ENCODE assay signal across 1 cellular context in the genomic region with DNA sequence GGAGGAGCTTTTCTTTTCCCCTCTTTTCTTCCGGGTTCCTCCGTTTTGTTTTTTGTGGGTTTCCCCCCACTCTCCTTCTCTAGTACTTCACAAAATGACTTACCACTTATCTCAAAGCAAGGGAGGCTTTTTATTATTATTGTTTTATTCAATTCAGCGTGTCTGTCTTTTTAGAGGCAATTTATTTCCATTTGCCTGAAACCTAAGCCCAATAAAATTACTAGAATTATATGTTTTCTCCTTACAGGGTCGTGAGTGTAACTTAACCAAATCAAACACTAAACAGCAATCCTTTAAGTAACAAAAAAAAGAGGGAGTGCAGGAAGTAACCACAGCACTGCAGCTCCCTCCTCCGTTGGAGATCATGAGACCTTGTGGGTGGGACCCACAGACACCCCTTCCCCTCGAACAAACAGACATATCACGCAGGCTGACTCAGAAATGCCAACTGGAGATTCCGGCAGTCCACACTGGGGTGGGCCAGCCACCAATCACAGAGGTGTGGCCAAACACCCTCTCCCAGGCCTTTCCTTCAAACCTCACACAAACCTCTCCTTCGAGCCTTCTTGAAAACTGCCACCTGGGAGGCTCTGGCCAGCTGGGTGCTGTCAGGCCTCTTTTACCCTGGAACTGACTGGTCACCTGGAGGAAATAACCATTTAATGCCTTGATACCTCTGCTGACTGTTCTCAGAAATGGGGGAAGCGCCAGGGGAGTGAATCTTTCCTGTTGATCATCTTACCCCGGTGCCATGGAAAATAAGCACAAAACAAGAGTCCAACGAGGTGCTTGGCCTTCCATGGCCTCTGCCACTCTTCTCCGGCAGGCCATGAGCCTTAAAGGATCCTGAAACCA.
TF ChIP-seq lines count a peak whose summit lies in the region.

No MANE protein-coding gene starts in this region.

TF ChIP-seq in HEK293, 187 proteins besides CTCF, POLR2A, EP300 and RAD21 (continued from another document and continues in another):
- TF ChIP-seq SP3 (tag by site-specific recombination; IDR thresholded peaks at IDR 0.05) = peak; percentile 48
- TF ChIP-seq ZNF433 (tag by site-specific recombination; IDR thresholded peaks at IDR 0.05; ENCODE audit: low read depth) = no peak
- no peak for TF ChIP-seq SCRT2 (tag by site-specific recombination; IDR thresholded peaks at IDR 0.05)
- TF ChIP-seq, protein P1, sequence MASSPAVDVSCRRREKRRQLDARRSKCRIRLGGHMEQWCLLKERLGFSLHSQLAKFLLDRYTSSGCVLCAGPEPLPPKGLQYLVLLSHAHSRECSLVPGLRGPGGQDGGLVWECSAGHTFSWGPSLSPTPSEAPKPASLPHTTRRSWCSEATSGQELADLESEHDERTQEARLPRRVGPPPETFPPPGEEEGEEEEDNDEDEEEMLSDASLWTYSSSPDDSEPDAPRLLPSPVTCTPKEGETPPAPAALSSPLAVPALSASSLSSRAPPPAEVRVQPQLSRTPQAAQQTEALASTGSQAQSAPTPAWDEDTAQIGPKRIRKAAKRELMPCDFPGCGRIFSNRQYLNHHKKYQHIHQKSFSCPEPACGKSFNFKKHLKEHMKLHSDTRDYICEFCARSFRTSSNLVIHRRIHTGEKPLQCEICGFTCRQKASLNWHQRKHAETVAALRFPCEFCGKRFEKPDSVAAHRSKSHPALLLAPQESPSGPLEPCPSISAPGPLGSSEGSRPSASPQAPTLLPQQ (tag by site-specific recombination; IDR thresholded peaks at IDR 0.05) = peak; percentile 96
- peak; percentile 66 for TF ChIP-seq ZSCAN30 (tag by site-specific recombination; IDR thresholded peaks at IDR 0.05)
- TF ChIP-seq, protein P2, sequence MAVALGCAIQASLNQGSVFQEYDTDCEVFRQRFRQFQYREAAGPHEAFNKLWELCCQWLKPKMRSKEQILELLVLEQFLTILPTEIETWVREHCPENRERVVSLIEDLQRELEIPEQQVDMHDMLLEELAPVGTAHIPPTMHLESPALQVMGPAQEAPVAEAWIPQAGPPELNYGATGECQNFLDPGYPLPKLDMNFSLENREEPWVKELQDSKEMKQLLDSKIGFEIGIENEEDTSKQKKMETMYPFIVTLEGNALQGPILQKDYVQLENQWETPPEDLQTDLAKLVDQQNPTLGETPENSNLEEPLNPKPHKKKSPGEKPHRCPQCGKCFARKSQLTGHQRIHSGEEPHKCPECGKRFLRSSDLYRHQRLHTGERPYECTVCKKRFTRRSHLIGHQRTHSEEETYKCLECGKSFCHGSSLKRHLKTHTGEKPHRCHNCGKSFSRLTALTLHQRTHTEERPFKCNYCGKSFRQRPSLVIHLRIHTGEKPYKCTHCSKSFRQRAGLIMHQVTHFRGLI (tag by site-specific recombination; IDR thresholded peaks at IDR 0.05) = no peak
- TF ChIP-seq EGR2 (tag by site-specific recombination; IDR thresholded peaks at IDR 0.05; ENCODE audit: low read depth) = peak; percentile 68; the same call in 1 of the 2 replicates
- TF ChIP-seq ZNF658 (tag by site-specific recombination; IDR thresholded peaks at IDR 0.05) = no peak
- no peak for TF ChIP-seq ZNF785 (tag by site-specific recombination; IDR thresholded peaks at IDR 0.05)
- TF ChIP-seq ZBTB7A (tag by site-specific recombination; IDR thresholded peaks at IDR 0.05; ENCODE audit: low read depth) = no peak
- no peak for TF ChIP-seq YY1 (tag by site-specific recombination; IDR thresholded peaks at IDR 0.05)
- no peak for TF ChIP-seq ZNF48 (tag by site-specific recombination; IDR thresholded peaks at IDR 0.05)
- no peak for TF ChIP-seq ZNF555 (tag by site-specific recombination; conservative IDR thresholded peaks at IDR 0.05)
- no peak for TF ChIP-seq ZNF133 (tag by site-specific recombination; IDR thresholded peaks at IDR 0.05)
- TF ChIP-seq, protein P3, sequence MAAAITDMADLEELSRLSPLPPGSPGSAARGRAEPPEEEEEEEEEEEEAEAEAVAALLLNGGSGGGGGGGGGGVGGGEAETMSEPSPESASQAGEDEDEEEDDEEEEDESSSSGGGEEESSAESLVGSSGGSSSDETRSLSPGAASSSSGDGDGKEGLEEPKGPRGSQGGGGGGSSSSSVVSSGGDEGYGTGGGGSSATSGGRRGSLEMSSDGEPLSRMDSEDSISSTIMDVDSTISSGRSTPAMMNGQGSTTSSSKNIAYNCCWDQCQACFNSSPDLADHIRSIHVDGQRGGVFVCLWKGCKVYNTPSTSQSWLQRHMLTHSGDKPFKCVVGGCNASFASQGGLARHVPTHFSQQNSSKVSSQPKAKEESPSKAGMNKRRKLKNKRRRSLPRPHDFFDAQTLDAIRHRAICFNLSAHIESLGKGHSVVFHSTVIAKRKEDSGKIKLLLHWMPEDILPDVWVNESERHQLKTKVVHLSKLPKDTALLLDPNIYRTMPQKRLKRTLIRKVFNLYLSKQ (tag by site-specific recombination; IDR thresholded peaks at IDR 0.05; ENCODE audit: borderline replicate concordance) = no peak
- TF ChIP-seq SP7 (tag by site-specific recombination; IDR thresholded peaks at IDR 0.05) = peak; percentile 89
- TF ChIP-seq, protein P4, sequence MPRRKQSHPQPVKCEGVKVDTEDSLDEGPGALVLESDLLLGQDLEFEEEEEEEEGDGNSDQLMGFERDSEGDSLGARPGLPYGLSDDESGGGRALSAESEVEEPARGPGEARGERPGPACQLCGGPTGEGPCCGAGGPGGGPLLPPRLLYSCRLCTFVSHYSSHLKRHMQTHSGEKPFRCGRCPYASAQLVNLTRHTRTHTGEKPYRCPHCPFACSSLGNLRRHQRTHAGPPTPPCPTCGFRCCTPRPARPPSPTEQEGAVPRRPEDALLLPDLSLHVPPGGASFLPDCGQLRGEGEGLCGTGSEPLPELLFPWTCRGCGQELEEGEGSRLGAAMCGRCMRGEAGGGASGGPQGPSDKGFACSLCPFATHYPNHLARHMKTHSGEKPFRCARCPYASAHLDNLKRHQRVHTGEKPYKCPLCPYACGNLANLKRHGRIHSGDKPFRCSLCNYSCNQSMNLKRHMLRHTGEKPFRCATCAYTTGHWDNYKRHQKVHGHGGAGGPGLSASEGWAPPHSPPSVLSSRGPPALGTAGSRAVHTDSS (tag by site-specific recombination; IDR thresholded peaks at IDR 0.05) = no peak
- no peak for TF ChIP-seq ZNF660 (tag by site-specific recombination; IDR thresholded peaks at IDR 0.05)
- TF ChIP-seq, protein P5, sequence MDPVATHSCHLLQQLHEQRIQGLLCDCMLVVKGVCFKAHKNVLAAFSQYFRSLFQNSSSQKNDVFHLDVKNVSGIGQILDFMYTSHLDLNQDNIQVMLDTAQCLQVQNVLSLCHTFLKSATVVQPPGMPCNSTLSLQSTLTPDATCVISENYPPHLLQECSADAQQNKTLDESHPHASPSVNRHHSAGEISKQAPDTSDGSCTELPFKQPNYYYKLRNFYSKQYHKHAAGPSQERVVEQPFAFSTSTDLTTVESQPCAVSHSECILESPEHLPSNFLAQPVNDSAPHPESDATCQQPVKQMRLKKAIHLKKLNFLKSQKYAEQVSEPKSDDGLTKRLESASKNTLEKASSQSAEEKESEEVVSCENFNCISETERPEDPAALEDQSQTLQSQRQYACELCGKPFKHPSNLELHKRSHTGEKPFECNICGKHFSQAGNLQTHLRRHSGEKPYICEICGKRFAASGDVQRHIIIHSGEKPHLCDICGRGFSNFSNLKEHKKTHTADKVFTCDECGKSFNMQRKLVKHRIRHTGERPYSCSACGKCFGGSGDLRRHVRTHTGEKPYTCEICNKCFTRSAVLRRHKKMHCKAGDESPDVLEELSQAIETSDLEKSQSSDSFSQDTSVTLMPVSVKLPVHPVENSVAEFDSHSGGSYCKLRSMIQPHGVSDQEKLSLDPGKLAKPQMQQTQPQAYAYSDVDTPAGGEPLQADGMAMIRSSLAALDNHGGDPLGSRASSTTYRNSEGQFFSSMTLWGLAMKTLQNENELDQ (tag by site-specific recombination; IDR thresholded peaks at IDR 0.05; ENCODE audit: low read depth) = no peak
- no peak for TF ChIP-seq ZNF112 (tag by site-specific recombination; IDR thresholded peaks at IDR 0.05)
- no peak for TF ChIP-seq ZNF391 (tag by site-specific recombination; IDR thresholded peaks at IDR 0.05; ENCODE audit: borderline replicate concordance, low read depth)
- no peak for TF ChIP-seq ZNF596 (tag by site-specific recombination; IDR thresholded peaks at IDR 0.05)
- TF ChIP-seq ZNF549 (tag by site-specific recombination; IDR thresholded peaks at IDR 0.05) = no peak
- peak; percentile 92 for TF ChIP-seq ZFP69B (tag by site-specific recombination; IDR thresholded peaks at IDR 0.05)
- TF ChIP-seq, protein P6, sequence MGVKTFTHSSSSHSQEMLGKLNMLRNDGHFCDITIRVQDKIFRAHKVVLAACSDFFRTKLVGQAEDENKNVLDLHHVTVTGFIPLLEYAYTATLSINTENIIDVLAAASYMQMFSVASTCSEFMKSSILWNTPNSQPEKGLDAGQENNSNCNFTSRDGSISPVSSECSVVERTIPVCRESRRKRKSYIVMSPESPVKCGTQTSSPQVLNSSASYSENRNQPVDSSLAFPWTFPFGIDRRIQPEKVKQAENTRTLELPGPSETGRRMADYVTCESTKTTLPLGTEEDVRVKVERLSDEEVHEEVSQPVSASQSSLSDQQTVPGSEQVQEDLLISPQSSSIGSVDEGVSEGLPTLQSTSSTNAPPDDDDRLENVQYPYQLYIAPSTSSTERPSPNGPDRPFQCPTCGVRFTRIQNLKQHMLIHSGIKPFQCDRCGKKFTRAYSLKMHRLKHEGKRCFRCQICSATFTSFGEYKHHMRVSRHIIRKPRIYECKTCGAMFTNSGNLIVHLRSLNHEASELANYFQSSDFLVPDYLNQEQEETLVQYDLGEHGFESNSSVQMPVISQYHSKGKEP (tag by site-specific recombination; IDR thresholded peaks at IDR 0.05) = no peak
- peak; percentile 96 for TF ChIP-seq KLF1 (tag by site-specific recombination; IDR thresholded peaks at IDR 0.05)
- TF ChIP-seq, protein P7, sequence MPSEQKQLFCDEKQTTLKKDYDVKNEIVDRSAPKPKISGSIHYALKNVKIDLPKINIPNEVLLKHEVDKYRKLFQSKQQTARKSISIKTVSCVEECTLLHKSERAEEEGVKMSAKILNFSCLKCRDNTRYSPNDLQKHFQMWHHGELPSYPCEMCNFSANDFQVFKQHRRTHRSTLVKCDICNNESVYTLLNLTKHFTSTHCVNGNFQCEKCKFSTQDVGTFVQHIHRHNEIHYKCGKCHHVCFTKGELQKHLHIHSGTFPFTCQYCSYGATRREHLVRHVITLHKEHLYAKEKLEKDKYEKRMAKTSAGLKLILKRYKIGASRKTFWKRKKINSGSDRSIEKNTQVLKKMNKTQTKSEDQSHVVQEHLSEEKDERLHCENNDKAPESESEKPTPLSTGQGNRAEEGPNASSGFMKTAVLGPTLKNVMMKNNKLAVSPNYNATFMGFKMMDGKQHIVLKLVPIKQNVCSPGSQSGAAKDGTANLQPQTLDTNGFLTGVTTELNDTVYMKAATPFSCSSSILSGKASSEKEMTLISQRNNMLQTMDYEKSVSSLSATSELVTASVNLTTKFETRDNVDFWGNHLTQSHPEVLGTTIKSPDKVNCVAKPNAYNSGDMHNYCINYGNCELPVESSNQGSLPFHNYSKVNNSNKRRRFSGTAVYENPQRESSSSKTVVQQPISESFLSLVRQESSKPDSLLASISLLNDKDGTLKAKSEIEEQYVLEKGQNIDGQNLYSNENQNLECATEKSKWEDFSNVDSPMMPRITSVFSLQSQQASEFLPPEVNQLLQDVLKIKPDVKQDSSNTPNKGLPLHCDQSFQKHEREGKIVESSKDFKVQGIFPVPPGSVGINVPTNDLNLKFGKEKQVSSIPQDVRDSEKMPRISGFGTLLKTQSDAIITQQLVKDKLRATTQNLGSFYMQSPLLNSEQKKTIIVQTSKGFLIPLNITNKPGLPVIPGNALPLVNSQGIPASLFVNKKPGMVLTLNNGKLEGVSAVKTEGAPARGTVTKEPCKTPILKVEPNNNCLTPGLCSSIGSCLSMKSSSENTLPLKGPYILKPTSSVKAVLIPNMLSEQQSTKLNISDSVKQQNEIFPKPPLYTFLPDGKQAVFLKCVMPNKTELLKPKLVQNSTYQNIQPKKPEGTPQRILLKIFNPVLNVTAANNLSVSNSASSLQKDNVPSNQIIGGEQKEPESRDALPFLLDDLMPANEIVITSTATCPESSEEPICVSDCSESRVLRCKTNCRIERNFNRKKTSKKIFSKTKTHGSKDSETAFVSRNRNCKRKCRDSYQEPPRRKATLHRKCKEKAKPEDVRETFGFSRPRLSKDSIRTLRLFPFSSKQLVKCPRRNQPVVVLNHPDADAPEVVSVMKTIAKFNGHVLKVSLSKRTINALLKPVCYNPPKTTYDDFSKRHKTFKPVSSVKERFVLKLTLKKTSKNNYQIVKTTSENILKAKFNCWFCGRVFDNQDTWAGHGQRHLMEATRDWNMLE (tag by site-specific recombination; conservative IDR thresholded peaks at IDR 0.05; ENCODE audit: low read depth) = no peak
- no peak for TF ChIP-seq ZNF629 (tag by site-specific recombination; IDR thresholded peaks at IDR 0.05)
- TF ChIP-seq SP2 (tag by site-specific recombination; IDR thresholded peaks at IDR 0.05) = peak; percentile 52
- no peak for TF ChIP-seq ZNF600 (tag by site-specific recombination; IDR thresholded peaks at IDR 0.05)
- TF ChIP-seq, protein P8, sequence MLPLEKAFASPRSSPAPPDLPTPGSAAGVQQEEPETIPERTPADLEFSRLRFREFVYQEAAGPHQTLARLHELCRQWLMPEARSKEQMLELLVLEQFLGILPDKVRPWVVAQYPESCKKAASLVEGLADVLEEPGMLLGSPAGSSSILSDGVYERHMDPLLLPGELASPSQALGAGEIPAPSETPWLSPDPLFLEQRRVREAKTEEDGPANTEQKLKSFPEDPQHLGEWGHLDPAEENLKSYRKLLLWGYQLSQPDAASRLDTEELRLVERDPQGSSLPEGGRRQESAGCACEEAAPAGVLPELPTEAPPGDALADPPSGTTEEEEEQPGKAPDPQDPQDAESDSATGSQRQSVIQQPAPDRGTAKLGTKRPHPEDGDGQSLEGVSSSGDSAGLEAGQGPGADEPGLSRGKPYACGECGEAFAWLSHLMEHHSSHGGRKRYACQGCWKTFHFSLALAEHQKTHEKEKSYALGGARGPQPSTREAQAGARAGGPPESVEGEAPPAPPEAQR (tag by site-specific recombination; IDR thresholded peaks at IDR 0.05) = no peak
- TF ChIP-seq ZNF792 (tag by site-specific recombination; IDR thresholded peaks at IDR 0.05) = no peak
- TF ChIP-seq, protein P9, sequence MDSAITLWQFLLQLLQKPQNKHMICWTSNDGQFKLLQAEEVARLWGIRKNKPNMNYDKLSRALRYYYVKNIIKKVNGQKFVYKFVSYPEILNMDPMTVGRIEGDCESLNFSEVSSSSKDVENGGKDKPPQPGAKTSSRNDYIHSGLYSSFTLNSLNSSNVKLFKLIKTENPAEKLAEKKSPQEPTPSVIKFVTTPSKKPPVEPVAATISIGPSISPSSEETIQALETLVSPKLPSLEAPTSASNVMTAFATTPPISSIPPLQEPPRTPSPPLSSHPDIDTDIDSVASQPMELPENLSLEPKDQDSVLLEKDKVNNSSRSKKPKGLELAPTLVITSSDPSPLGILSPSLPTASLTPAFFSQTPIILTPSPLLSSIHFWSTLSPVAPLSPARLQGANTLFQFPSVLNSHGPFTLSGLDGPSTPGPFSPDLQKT (IDR thresholded peaks at IDR 0.05; ENCODE audit: borderline replicate concordance, low read depth, low read length) = no peak
- TF ChIP-seq ZBTB20 (tag by site-specific recombination; IDR thresholded peaks at IDR 0.05) = no peak
- no peak for TF ChIP-seq ZNF19 (tag by site-specific recombination; IDR thresholded peaks at IDR 0.05; ENCODE audit: low read depth)
- TF ChIP-seq ZNF677 (tag by site-specific recombination; IDR thresholded peaks at IDR 0.05) = no peak
- peak; percentile 68; the same call in 1 of the 2 replicates for TF ChIP-seq ZNF664 (tag by site-specific recombination; IDR thresholded peaks at IDR 0.05)
- TF ChIP-seq ZBTB48 (tag by site-specific recombination; IDR thresholded peaks at IDR 0.05) = no peak
